20 cellular contexts compared by ENCODE assay signal in the genomic region with DNA sequence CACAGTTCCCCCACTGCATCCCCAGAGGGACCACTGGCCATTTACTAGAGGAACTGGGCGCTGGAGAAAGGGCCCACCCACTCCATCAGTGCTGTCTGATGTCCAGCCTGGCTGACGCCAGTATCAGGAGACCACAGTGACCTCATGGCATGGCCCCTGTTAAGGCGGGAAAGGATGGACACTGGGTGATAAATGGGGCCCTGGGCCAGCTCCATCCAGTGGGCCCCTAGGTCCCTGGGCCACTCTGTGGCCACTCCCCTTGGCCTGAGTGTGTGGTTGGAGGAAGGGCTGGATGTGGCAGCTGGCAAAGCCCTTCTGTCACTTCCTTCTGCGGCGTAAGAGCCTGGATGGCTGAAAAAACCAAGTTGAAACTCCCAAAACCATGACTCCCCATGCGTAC. TPM values are rescaled to one million over a fixed set of nuclear protein-coding genes. Genes with fewer than 3 reads are reported as not detected.
A peak's percentile ranks its signal among the peaks of the same experiment; 100 is the strongest.
DNase-seq lines count a peak whose midpoint lies in the region; ATAC-seq and TF ChIP-seq lines count a peak whose summit lies in the region.
"Had no signal": no experiment of that assay in that cellular context is flagged by ENCODE, and none has a peak within 500 bp of the region (broad histone marks: within the 10 kb centered on the region; RNA-seq: fewer than 3 reads in every experiment).

No MANE protein-coding gene starts in this region.

- no peak for TF ChIP-seq EP300 in upper lobe of left lung (IDR thresholded peaks at IDR 0.05)

- no peak overlapping the region for H3K27ac Mint-ChIP-seq in endothelial cell (ENCODE audit: unreplicated experiment)
- H3K27ac Mint-ChIP-seq: B cell; mesothelial cell of epicardium; T-helper 1 cell treated with Interleukin-12 subunit alpha and Interleukin-12 subunit beta and Interleukin-4 antibody, amounts not matched to agents 30 μg/mL and 1 μg/mL, for 36 hours had no signal

- H3K4me1 ChIP-seq in lower lobe of right lung (peaks cover 45% of the 10 kb centered on the region), upper lobe of left lung (peaks cover 42 to 56% (median 45%) of the 10 kb centered on the region in 4 donors)
- H3K4me1 ChIP-seq: Caco-2 had no signal

- TF ChIP-seq POLR2A in upper lobe of left lung (IDR thresholded peaks at IDR 0.05), result no peak

- no peaks in the 10 kb centered on the region for H3K27me3 ChIP-seq in lower lobe of right lung (ENCODE audit: low read depth)
- H3K27me3 ChIP-seq in upper lobe of left lung, result no peaks in the 10 kb centered on the region
- no peaks in the 10 kb centered on the region for H3K27me3 ChIP-seq in MG63

- H3K36me3 ChIP-seq in lower lobe of right lung, result no peaks in the 10 kb centered on the region
- no peaks in the 10 kb centered on the region for H3K36me3 ChIP-seq in upper lobe of left lung
- H3K36me3 ChIP-seq in MG63, result no peaks in the 10 kb centered on the region
- H3K36me3 ChIP-seq: WERI-Rb-1 had no signal

- H3K27ac ChIP-seq in lower lobe of right lung (no peak overlapping the region), upper lobe of left lung (peak overlapping the region in 2 of 4 donors; percentile 12 to 52)
- H3K27ac ChIP-seq: WERI-Rb-1 had no signal

- DNase-seq in NOMO-1 (lab: John Stamatoyannopoulos, UW; ENCODE audit: unreplicated experiment in 2 of 2) (peak; percentile 10 to 14), NOMO-1 treated with DMSO at 0.1 percent for 48 hours (lab: John Stamatoyannopoulos, UW; ENCODE audit: unreplicated experiment) (no peak), endothelial cell (ENCODE audit: low spot score) (no peak), lower lobe of right lung (no peak), upper lobe of left lung (no peak), NCI-H1436 (lab: John Stamatoyannopoulos, UW) (no peak), MG63 (no peak)
- no peak for DNase-seq in stimulated activated naive CD4-positive, alpha-beta T cell treated with Interleukin-2 at 50 U/mL for 16 hours (lab: John Stamatoyannopoulos, UW)
- DNase-seq: activated CD4-positive, alpha-beta T cell treated with anti-CD3 and anti-CD28 coated beads, Interleukin-2, amount 50 U/mL, for 4 hours; activated naive CD4-positive, alpha-beta T cell; activated T-cell treated with anti-CD3 and anti-CD28 coated beads for 4 hours; Caco-2; foreskin fibroblast; NCI-H146; NCI-H748 treated with DMSO at 0.1 percent for 48 hours; PC-3; WERI-Rb-1 had no signal

- H3K4me3 ChIP-seq in lower lobe of right lung (no peak overlapping the region), upper lobe of left lung (no peak overlapping the region), MG63 (no peak overlapping the region)

- peaks cover 5% of the 10 kb centered on the region for H3K36me3 Mint-ChIP-seq in endothelial cell (ENCODE audit: low read depth, unreplicated experiment)
- H3K36me3 Mint-ChIP-seq: mesothelial cell of epicardium had no signal

- intact Hi-C loops in lower lobe of right lung (cut with DNase I), result no loop called here

- 40 to 45% methylated on average over 1 to 6 of the region's 6 CpGs for WGBS in upper lobe of left lung, 2 donors

- H3K4me1 Mint-ChIP-seq in endothelial cell (ENCODE audit: unreplicated experiment), result peaks cover 35% of the 10 kb centered on the region

- TF ChIP-seq CTCF in endothelial cell (IDR thresholded peaks at IDR 0.05; ENCODE audit: unreplicated experiment) (no peak), lower lobe of right lung (IDR thresholded peaks at IDR 0.05) (no peak), upper lobe of left lung (IDR thresholded peaks at IDR 0.05) (no peak)

- no peaks in the 10 kb centered on the region for H3K9me3 Mint-ChIP-seq in endothelial cell (ENCODE audit: unreplicated experiment)
- H3K9me3 Mint-ChIP-seq: mesothelial cell of epicardium; T-helper 1 cell treated with Interleukin-12 subunit alpha and Interleukin-12 subunit beta and Interleukin-4 antibody, amounts not matched to agents 30 μg/mL and 1 μg/mL, for 36 hours had no signal

- H3K4me3 Mint-ChIP-seq in endothelial cell (ENCODE audit: unreplicated experiment), result peak overlapping the region; percentile 49
- H3K4me3 Mint-ChIP-seq: B cell; mesothelial cell of epicardium; T-helper 1 cell treated with Interleukin-12 subunit alpha and Interleukin-12 subunit beta and Interleukin-4 antibody, amounts not matched to agents 30 μg/mL and 1 μg/mL, for 36 hours had no signal

- no peaks in the 10 kb centered on the region for H3K9me3 ChIP-seq in lower lobe of right lung
- H3K9me3 ChIP-seq in upper lobe of left lung, result no peaks in the 10 kb centered on the region
- no peaks in the 10 kb centered on the region for H3K9me3 ChIP-seq in MG63
- H3K9me3 ChIP-seq: Caco-2 had no signal

- ATAC-seq in lower lobe of right lung, result peak; percentile 12 to 35
- ATAC-seq in upper lobe of left lung (ENCODE audit: low FRiP score in 2 of 2), result peak; percentile 15 to 16
- ATAC-seq: PC-3 had no signal

- H3K27me3 Mint-ChIP-seq in endothelial cell (ENCODE audit: unreplicated experiment), result peaks cover 9% of the 10 kb centered on the region

RNA-seq across cellular contexts. Expression of a gene that starts 44.9 kb away (rescaled TPM):
- total RNA-seq in endothelial cell (ENCODE audit: unreplicated experiment) (312 TPM), lower lobe of right lung (91.4 TPM), upper lobe of left lung (100 to 1,000 TPM in 4 of 6 donors, 10 to 100 TPM in 2; 49.6 to 175 (median 110) TPM)
- 4.4 and 4.7 TPM in 2 replicates for total RNA-seq in MG63 (2014; rRNA removed; shearing (Covaris generic); ENCODE audit: low replicate concordance)

Comparison
In these comparisons a context has a peak if more than half of its experiments do, and no peak if none do; other contexts are left out.
1. DNase-seq: peak in NOMO-1 (2 of 2); none in NOMO-1 treated with DMSO at 0.1 percent for 48 hours (single experiment), endothelial cell (single experiment), lower lobe of right lung (single experiment), upper lobe of left lung (0 of 2), NCI-H1436 (single experiment), stimulated activated naive CD4-positive, alpha-beta T cell treated with Interleukin-2 at 50 U/mL for 16 hours (single experiment) and MG63 (single experiment).